Comparison of ENCODE assay signal across 8 cellular contexts in the genomic region with DNA sequence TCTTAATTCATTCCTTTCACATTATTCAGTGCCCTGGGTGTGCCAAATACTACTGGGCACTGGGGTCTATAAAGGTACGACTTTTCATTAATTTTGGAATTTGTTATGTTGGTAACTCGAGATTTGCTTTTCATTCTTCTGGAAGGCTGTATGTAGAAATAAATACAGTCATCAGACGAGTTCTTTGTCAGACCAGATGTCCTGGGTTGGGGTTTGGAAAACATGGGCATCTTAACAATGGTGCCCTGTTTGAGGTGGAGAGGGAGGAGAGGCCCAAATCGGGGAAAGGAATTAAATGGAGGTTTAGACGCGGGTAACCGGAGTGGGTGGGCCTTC. TPM values are rescaled to one million over a fixed set of nuclear protein-coding genes. Genes with fewer than 3 reads are reported as not detected.
A peak's percentile ranks its signal among the peaks of the same experiment; 100 is the strongest.
DNase-seq lines count a peak whose midpoint lies in the region; ATAC-seq and TF ChIP-seq lines count a peak whose summit lies in the region.

No MANE protein-coding gene starts in this region.

- H3K4me3 Mint-ChIP-seq in T-helper 1 cell treated with Interleukin-12 subunit alpha and Interleukin-12 subunit beta and Interleukin-4 antibody, amounts not matched to agents 30 μg/mL and 1 μg/mL, for 36 hours = peak overlapping the region; percentile 91

- H3K36me3 ChIP-seq in right lobe of liver = no peaks in the 10 kb centered on the region

- no peaks in the 10 kb centered on the region for H3K27me3 ChIP-seq in right lobe of liver

- TF ChIP-seq POLR2A in right lobe of liver (IDR thresholded peaks at IDR 0.05) = no peak

- H3K9me3 Mint-ChIP-seq in T-helper 1 cell treated with Interleukin-12 subunit alpha and Interleukin-12 subunit beta and Interleukin-4 antibody, amounts not matched to agents 30 μg/mL and 1 μg/mL, for 36 hours = no peaks in the 10 kb centered on the region

- DNase-seq in T-helper 1 cell = no peak
- no peak for DNase-seq in astrocyte of the cerebellum (ENCODE audit: low read depth)
- DNase-seq in right lobe of liver = no peak
- DNase-seq in A172 (ENCODE audit: low spot score) = no peak
- DNase-seq in HK-2 (ENCODE audit: unreplicated experiment) = no peak

- peaks cover 11% of the 10 kb centered on the region for H3K4me1 Mint-ChIP-seq in T-helper 1 cell treated with Interleukin-12 subunit alpha and Interleukin-12 subunit beta and Interleukin-4 antibody, amounts not matched to agents 30 μg/mL and 1 μg/mL, for 36 hours (ENCODE audit: low read depth)

- in situ Hi-C loops in astrocyte of the cerebellum (cut with HindIII; ENCODE audit: low sequenced_read_pairs) = no loop called here

- TF ChIP-seq CTCF in astrocyte of the cerebellum (IDR thresholded peaks at IDR 0.05; ENCODE audit: low read depth, low read length, missing control alignments) = no peak
- no peak for TF ChIP-seq CTCF in right lobe of liver (IDR thresholded peaks at IDR 0.05)

- intact Hi-C loops in right lobe of liver (cut with DNase I) = no loop called here

- H3K4me1 ChIP-seq in right lobe of liver = peaks cover 0 to 7% (median 3%) of the 10 kb centered on the region in 4 donors

- ATAC-seq in right lobe of liver (no peak), HG02852 (IDR thresholded peaks at IDR 0.05; ENCODE audit: unreplicated experiment) (no peak)

- H3K27ac ChIP-seq in right lobe of liver (peak overlapping the region in 2 of 3 donors; percentile 63 to 72), temporal lobe (ENCODE audit: low read depth, low read length) (peak overlapping the region; percentile 97)

- H3K9me3 ChIP-seq in right lobe of liver = no peaks in the 10 kb centered on the region

- H3K27me3 Mint-ChIP-seq in T-helper 1 cell treated with Interleukin-12 subunit alpha and Interleukin-12 subunit beta and Interleukin-4 antibody, amounts not matched to agents 30 μg/mL and 1 μg/mL, for 36 hours (ENCODE audit: low read depth) = peaks cover 44% of the 10 kb centered on the region

- no peaks in the 10 kb centered on the region for H3K36me3 Mint-ChIP-seq in T-helper 1 cell treated with Interleukin-12 subunit alpha and Interleukin-12 subunit beta and Interleukin-4 antibody, amounts not matched to agents 30 μg/mL and 1 μg/mL, for 36 hours (ENCODE audit: low read depth)

- 22% methylated on average over 7 of the region's 7 CpGs for WGBS in right lobe of liver (ENCODE audit: insufficient coverage, low coverage, low lambda C conversion rate, missing lambda C conversion rate)

- peak overlapping the region; percentile 72 for H3K27ac Mint-ChIP-seq in T-helper 1 cell treated with Interleukin-12 subunit alpha and Interleukin-12 subunit beta and Interleukin-4 antibody, amounts not matched to agents 30 μg/mL and 1 μg/mL, for 36 hours

- H3K4me3 ChIP-seq in astrocyte of the cerebellum (ENCODE audit: low read depth, low read length) (peak overlapping the region; percentile 90), right lobe of liver (peak overlapping the region; percentile 79 to 93 (median 81))

RNA-seq across cellular contexts. Expression of gene GLCE, which starts 0.7 kb away (rescaled TPM):
- total RNA-seq in right lobe of liver (10 to 100 TPM in 5 of 6 experiments, 1 to 10 TPM in 1; 8.1 to 23.5 (median 15.4) TPM), temporal lobe (52.9 TPM)
- 12.5 and 17.8 TPM in 2 replicates for total RNA-seq in A172 (2014; rRNA removed; shearing (Covaris generic))
